In the genomic region with DNA sequence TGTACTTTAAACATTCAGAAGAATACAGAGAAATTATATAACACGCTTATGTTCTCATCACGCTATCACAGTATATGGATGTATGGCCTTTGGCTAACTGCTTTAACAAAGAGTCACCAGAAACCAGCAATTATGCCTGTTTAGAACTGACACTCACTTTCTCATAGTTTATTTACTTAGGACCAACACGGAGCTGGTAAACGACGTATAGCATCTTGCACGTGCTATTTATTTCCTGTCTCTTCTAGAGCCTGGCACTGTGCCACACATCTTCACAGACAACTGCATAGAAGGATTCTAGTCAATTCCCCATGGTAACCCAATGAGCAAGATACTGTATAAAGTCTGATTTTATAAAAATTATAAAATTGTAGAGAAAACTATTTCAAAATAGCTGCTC, we compare ENCODE assay signal across 10 cellular contexts. TPM values are rescaled to one million over a fixed set of nuclear protein-coding genes. Genes with fewer than 3 reads are reported as not detected.
DNase-seq lines count a peak whose midpoint lies in the region; ATAC-seq and TF ChIP-seq lines count a peak whose summit lies in the region.
"Had no signal": no experiment of that assay in that cellular context is flagged by ENCODE, and none has a peak within 500 bp of the region (broad histone marks: within the 10 kb centered on the region; RNA-seq: fewer than 3 reads in every experiment).

No MANE protein-coding gene starts in this region.

- DNase-seq in stimulated activated CD4-positive, alpha-beta T cell treated with anti-CD3 and anti-CD28 coated beads, Interleukin-4, amount 100 ng/mL, for 24 hours, result peak; percentile 40
- no peak for DNase-seq in stimulated activated CD4-positive, alpha-beta T cell treated with anti-CD3 and anti-CD28 coated beads, Interleukin-2, amount 100 ng/mL, for 48 hours
- peak in 3 of 5 experiments; percentile 61 to 81 (median 68) for DNase-seq in T-helper 2 cell
- peak; percentile 48 for DNase-seq in fibroblast of gingiva (ENCODE audit: low read depth)
- DNase-seq in foreskin keratinocyte, result no peak
- DNase-seq in aorta, result no peak
- DNase-seq: esophagus squamous epithelium had no signal

- ATAC-seq in GM18520 (IDR thresholded peaks at IDR 0.05; ENCODE audit: unreplicated experiment), result no peak
- ATAC-seq in foreskin keratinocyte, result no peak
- ATAC-seq in HG02571 (IDR thresholded peaks at IDR 0.05; ENCODE audit: unreplicated experiment), result no peak
- no peak for ATAC-seq in aorta (ENCODE audit: low FRiP score)

- H3K4me3 ChIP-seq in aorta (ENCODE audit: low read length in 2 of 2), result no peak overlapping the region

- peaks cover 0 to 2% of the 10 kb centered on the region in 2 donors for H3K36me3 ChIP-seq in aorta (ENCODE audit: control insufficient read depth in 1 of 2, insufficient read depth in 2 of 2, low read length in 1 of 2)

- H3K27ac ChIP-seq in foreskin keratinocyte (no peak overlapping the region), aorta (ENCODE audit: low read depth in 1 of 2, low read length in 2 of 2) (no peak overlapping the region)

- no peaks in the 10 kb centered on the region for H3K9me3 ChIP-seq in aorta (ENCODE audit: control insufficient read depth, low read length)
- H3K9me3 ChIP-seq: esophagus squamous epithelium had no signal

- H3K27me3 ChIP-seq in foreskin keratinocyte (no peaks in the 10 kb centered on the region), aorta (ENCODE audit: control insufficient read depth in 1 of 2, insufficient read depth in 2 of 2, low read length in 1 of 2) (no peaks in the 10 kb centered on the region)
- H3K27me3 ChIP-seq: esophagus squamous epithelium had no signal

- H3K4me1 ChIP-seq in foreskin keratinocyte (peaks cover 3% of the 10 kb centered on the region), aorta (ENCODE audit: control insufficient read depth in 1 of 2, insufficient read depth in 2 of 2, low read length in 2 of 2) (no peaks in the 10 kb centered on the region)

- 83 to 85% methylated on average over 6 of the region's 6 CpGs for WGBS in aorta, 2 donors

- intact Hi-C loops in aorta (cut with DNase I), result no loop called here

- TF ChIP-seq CTCF in foreskin keratinocyte (conservative IDR thresholded peaks at IDR 0.05), result no peak

RNA-seq across cellular contexts. Expression of a gene that starts 43.6 kb away (rescaled TPM):
- total RNA-seq in foreskin keratinocyte (24.4 and 28.7 TPM in 2 replicates), aorta (100 to 1,000 TPM in 1 of 2 donors, 10 to 100 TPM in 1; 49.0 to 109 TPM)
- polyA plus RNA-seq in foreskin keratinocyte (10.6 and 11.9 TPM in 2 replicates), aorta (10 to 100 TPM in 1 of 2 donors, 1 to 10 TPM in 1; 9.8 to 57.5 TPM)

RNA-seq across cellular contexts. Expression of a gene that starts 58.5 kb away (rescaled TPM):
- total RNA-seq in foreskin keratinocyte (not detected in 2 replicates), aorta (not detected)
- polyA plus RNA-seq in foreskin keratinocyte (not detected in 2 replicates), aorta (1 to 10 TPM in 1 of 2 donors, not detected in 1; 1.0 TPM)
- total RNA-seq: esophagus squamous epithelium had no signal
- polyA plus RNA-seq: neural cell had no signal

Comparison
In these comparisons a context has a peak if more than half of its experiments do, and no peak if none do; other contexts are left out.
1. DNase-seq: peak in stimulated activated CD4-positive, alpha-beta T cell treated with anti-CD3 and anti-CD28 coated beads, Interleukin-4, amount 100 ng/mL, for 24 hours (single experiment), T-helper 2 cell (3 of 5) and fibroblast of gingiva (single experiment); none in stimulated activated CD4-positive, alpha-beta T cell treated with anti-CD3 and anti-CD28 coated beads, Interleukin-2, amount 100 ng/mL, for 48 hours (0 of 2), foreskin keratinocyte (0 of 2) and aorta (0 of 2).